Comparison of ENCODE assay signal across 28 cellular contexts in genomic region chr5:3875144-3875543, GRCh38.
"Had no signal": no experiment of that assay in that cellular context is flagged by ENCODE, and none has a peak within 500 bp of the region (broad histone marks: within the 10 kb centered on the region; RNA-seq: fewer than 3 reads in every experiment).

No MANE protein-coding gene starts in this region.

- H3K4me3 ChIP-seq: colonic mucosa, coronary artery, dorsolateral prefrontal cortex, esophagus muscularis mucosa, esophagus squamous epithelium, gastrocnemius medialis, gastroesophageal sphincter, heart left ventricle, heart right ventricle had no signal

- H3K36me3 ChIP-seq: colonic mucosa, esophagus muscularis mucosa, esophagus squamous epithelium, gastrocnemius medialis, gastroesophageal sphincter, heart left ventricle, heart right ventricle had no signal

- H3K4me1 ChIP-seq: colonic mucosa, esophagus muscularis mucosa, esophagus squamous epithelium, foreskin keratinocyte, gastrocnemius medialis, gastroesophageal sphincter, heart left ventricle, heart right ventricle had no signal

- FAIRE-seq: colon, endometrium, endothelial cell of umbilical vein, frontal cortex had no signal

- H3K27ac Mint-ChIP-seq: dendritic cell treated with granulocyte-macrophage colony-stimulating factor and Interleukin-4, amounts not matched to agents 40 ng/mL and 50 ng/mL, for 4 days; effector memory CD8-positive, alpha-beta T cell; endodermal cell had no signal

- ATAC-seq: effector memory CD8-positive, alpha-beta T cell; esophagus mucosa; foreskin keratinocyte; gastrocnemius medialis; gastroesophageal sphincter; heart left ventricle had no signal

- H3K27me3 ChIP-seq: colonic mucosa, esophagus muscularis mucosa, esophagus squamous epithelium, foreskin keratinocyte, gastrocnemius medialis, gastroesophageal sphincter, heart left ventricle, heart right ventricle had no signal

- H3K27me3 Mint-ChIP-seq: dendritic cell treated with granulocyte-macrophage colony-stimulating factor and Interleukin-4, amounts not matched to agents 40 ng/mL and 50 ng/mL, for 4 days; effector memory CD8-positive, alpha-beta T cell had no signal

- DNase-seq: colonic mucosa; cortex of kidney; dermis blood vessel endothelial cell; dorsolateral prefrontal cortex; effector CD4-positive, alpha-beta T cell; effector CD8-positive, alpha-beta T cell; effector memory CD4-positive, alpha-beta T cell; effector memory CD8-positive, alpha-beta T cell; endodermal cell; erythroblast; esophagus squamous epithelium; foreskin fibroblast; foreskin keratinocyte; foreskin melanocyte; gastrocnemius medialis; glutamatergic neuron; heart left ventricle; heart right ventricle had no signal

- H3K27ac ChIP-seq: colonic mucosa, coronary artery, dorsolateral prefrontal cortex, epithelial cell of prostate, esophagus muscularis mucosa, esophagus squamous epithelium, foreskin keratinocyte, gastrocnemius medialis, gastroesophageal sphincter, heart left ventricle, heart right ventricle had no signal

- H3K4me3 Mint-ChIP-seq: dendritic cell treated with granulocyte-macrophage colony-stimulating factor and Interleukin-4, amounts not matched to agents 40 ng/mL and 50 ng/mL, for 4 days; effector memory CD8-positive, alpha-beta T cell; endodermal cell had no signal

- H3K9me3 ChIP-seq: colonic mucosa, esophagus muscularis mucosa, gastrocnemius medialis had no signal
